ENCODE assay signal across 1 cellular context in the genomic region with DNA sequence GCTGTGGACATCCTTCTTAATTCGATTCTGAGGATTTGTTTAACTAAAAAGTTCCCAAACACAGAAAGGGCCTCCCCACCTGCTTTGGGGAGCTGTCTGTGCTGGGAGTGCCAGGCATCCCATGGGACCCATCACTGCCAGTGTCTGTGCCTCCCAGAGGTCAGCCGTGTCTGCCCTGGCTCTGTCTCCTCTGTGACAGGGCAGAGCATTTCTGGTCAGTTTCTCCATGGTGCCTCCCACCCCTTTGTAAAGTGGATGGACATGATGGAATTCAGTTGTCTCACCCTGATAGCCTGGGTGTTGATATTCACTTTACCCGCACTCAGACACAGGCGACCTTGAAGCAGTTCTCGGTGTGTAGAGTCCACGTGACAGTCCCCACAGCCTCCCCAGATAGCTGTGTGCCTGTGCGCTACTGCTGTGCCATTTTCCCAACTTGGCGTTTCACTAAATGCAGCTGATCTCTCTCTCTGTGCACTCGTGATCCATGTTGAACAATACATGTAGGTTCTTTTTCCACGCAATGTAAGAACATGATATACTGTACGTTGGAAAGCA.
TF ChIP-seq lines count a peak whose summit lies in the region.

No MANE protein-coding gene starts in this region.

TF ChIP-seq in GM12878, 131 proteins besides CTCF, POLR2A, EP300 and RAD21 (continued from another document):
- TF ChIP-seq, protein P1, sequence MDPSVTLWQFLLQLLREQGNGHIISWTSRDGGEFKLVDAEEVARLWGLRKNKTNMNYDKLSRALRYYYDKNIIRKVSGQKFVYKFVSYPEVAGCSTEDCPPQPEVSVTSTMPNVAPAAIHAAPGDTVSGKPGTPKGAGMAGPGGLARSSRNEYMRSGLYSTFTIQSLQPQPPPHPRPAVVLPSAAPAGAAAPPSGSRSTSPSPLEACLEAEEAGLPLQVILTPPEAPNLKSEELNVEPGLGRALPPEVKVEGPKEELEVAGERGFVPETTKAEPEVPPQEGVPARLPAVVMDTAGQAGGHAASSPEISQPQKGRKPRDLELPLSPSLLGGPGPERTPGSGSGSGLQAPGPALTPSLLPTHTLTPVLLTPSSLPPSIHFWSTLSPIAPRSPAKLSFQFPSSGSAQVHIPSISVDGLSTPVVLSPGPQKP (IDR thresholded peaks at IDR 0.05; ENCODE audit: low read depth, low read length): no peak
- TF ChIP-seq NFYA (IDR thresholded peaks at IDR 0.05; ENCODE audit: borderline replicate concordance, low read depth, low read length) (no peak), RUNX3 (IDR thresholded peaks at IDR 0.05; ENCODE audit: low read length) (no peak), GATAD2B (conservative IDR thresholded peaks at IDR 0.05; ENCODE audit: low read depth) (no peak), BHLHE40 (IDR thresholded peaks at IDR 0.05; ENCODE audit: borderline replicate concordance in 1 of 2, low read depth in 2 of 2, low read length in 1 of 2) (no peak), SMAD5 (IDR thresholded peaks at IDR 0.05; ENCODE audit: low read depth) (no peak), SMC3 (IDR thresholded peaks at IDR 0.05; ENCODE audit: borderline replicate concordance, low read length) (no peak), DPF2 (IDR thresholded peaks at IDR 0.05) (no peak), CBFB (IDR thresholded peaks at IDR 0.05; ENCODE audit: low read depth) (no peak), BRCA1 (IDR thresholded peaks at IDR 0.05; ENCODE audit: low read depth, low read length) (no peak)
- TF ChIP-seq, protein P2, sequence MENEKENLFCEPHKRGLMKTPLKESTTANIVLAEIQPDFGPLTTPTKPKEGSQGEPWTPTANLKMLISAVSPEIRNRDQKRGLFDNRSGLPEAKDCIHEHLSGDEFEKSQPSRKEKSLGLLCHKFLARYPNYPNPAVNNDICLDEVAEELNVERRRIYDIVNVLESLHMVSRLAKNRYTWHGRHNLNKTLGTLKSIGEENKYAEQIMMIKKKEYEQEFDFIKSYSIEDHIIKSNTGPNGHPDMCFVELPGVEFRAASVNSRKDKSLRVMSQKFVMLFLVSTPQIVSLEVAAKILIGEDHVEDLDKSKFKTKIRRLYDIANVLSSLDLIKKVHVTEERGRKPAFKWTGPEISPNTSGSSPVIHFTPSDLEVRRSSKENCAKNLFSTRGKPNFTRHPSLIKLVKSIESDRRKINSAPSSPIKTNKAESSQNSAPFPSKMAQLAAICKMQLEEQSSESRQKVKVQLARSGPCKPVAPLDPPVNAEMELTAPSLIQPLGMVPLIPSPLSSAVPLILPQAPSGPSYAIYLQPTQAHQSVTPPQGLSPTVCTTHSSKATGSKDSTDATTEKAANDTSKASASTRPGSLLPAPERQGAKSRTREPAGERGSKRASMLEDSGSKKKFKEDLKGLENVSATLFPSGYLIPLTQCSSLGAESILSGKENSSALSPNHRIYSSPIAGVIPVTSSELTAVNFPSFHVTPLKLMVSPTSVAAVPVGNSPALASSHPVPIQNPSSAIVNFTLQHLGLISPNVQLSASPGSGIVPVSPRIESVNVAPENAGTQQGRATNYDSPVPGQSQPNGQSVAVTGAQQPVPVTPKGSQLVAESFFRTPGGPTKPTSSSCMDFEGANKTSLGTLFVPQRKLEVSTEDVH (IDR thresholded peaks at IDR 0.05; ENCODE audit: low read depth, partially characterized antibody): no peak
- TF ChIP-seq, protein P3, sequence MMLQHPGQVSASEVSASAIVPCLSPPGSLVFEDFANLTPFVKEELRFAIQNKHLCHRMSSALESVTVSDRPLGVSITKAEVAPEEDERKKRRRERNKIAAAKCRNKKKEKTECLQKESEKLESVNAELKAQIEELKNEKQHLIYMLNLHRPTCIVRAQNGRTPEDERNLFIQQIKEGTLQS (IDR thresholded peaks at IDR 0.05; ENCODE audit: borderline replicate concordance, extremely low read depth, low read depth, low read length): no peak
- TF ChIP-seq, protein P4, sequence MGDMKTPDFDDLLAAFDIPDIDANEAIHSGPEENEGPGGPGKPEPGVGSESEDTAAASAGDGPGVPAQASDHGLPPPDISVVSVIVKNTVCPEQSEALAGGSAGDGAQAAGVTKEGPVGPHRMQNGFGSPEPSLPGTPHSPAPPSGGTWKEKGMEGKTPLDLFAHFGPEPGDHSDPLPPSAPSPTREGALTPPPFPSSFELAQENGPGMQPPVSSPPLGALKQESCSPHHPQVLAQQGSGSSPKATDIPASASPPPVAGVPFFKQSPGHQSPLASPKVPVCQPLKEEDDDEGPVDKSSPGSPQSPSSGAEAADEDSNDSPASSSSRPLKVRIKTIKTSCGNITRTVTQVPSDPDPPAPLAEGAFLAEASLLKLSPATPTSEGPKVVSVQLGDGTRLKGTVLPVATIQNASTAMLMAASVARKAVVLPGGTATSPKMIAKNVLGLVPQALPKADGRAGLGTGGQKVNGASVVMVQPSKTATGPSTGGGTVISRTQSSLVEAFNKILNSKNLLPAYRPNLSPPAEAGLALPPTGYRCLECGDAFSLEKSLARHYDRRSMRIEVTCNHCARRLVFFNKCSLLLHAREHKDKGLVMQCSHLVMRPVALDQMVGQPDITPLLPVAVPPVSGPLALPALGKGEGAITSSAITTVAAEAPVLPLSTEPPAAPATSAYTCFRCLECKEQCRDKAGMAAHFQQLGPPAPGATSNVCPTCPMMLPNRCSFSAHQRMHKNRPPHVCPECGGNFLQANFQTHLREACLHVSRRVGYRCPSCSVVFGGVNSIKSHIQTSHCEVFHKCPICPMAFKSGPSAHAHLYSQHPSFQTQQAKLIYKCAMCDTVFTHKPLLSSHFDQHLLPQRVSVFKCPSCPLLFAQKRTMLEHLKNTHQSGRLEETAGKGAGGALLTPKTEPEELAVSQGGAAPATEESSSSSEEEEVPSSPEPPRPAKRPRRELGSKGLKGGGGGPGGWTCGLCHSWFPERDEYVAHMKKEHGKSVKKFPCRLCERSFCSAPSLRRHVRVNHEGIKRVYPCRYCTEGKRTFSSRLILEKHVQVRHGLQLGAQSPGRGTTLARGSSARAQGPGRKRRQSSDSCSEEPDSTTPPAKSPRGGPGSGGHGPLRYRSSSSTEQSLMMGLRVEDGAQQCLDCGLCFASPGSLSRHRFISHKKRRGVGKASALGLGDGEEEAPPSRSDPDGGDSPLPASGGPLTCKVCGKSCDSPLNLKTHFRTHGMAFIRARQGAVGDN (IDR thresholded peaks at IDR 0.05): no peak
- TF ChIP-seq, protein P5, sequence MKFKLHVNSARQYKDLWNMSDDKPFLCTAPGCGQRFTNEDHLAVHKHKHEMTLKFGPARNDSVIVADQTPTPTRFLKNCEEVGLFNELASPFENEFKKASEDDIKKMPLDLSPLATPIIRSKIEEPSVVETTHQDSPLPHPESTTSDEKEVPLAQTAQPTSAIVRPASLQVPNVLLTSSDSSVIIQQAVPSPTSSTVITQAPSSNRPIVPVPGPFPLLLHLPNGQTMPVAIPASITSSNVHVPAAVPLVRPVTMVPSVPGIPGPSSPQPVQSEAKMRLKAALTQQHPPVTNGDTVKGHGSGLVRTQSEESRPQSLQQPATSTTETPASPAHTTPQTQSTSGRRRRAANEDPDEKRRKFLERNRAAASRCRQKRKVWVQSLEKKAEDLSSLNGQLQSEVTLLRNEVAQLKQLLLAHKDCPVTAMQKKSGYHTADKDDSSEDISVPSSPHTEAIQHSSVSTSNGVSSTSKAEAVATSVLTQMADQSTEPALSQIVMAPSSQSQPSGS (IDR thresholded peaks at IDR 0.05; ENCODE audit: low read length): no peak
